ENCODE assay signal across 8 cellular contexts in the genomic region with DNA sequence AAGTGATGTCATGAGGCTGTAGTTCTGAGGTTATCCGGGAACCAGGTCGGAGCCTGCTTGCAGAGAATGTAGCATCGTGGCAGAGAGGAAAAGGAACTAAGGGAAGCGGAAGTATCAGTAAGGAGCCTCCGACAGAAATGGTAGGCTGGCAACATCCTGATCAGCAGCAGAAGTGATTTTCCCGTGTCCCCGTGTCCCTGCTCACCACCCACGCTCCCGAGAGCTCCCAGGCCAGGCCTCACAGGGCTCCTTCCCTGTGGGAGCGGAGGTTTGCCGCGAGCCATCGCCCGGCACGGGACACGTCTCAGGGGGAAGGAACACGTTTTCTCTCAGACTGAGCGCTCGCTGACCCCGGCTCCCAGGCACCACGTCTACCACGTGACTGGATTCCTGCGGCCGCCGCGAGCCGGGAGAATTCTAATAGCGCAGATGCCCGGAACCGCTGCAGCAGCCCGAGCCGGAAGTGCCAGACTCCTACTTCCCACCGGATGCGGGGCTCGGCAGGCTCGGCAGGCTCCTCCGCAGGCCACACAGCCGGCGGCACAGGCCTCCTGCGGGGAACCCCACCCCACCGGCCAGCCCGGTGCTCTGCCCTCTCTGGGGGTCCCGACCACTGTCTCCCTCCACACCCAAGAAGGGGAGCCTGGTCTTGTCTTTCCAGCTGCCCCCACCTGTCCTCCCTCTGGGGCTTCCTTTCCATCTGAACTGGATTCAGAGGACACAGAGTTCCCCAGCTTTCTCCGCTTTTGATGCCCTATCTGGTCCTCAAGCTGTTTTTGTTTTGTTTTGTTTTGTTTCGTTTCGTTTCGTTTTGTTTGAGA.
DNase-seq lines count a peak whose midpoint lies in the region; ATAC-seq and TF ChIP-seq lines count a peak whose summit lies in the region.

No MANE protein-coding gene starts in this region.

- H3K27me3 ChIP-seq in mucosa of rectum (ENCODE audit: control insufficient read depth in 2 of 2, insufficient read depth in 2 of 2, low read length in 2 of 2) = peaks cover 0 to 3% of the 10 kb centered on the region in 2 donors
- H3K27me3 ChIP-seq in WERI-Rb-1 (ENCODE audit: insufficient read depth, low read depth, severe bottlenecking) = no peaks in the 10 kb centered on the region

- H3K4me1 Mint-ChIP-seq in activated CD8-positive, alpha-beta T cell treated with anti-CD3 and anti-CD28 coated beads, Interleukin-2, amount 10 ng/mL, durations not matched to agents 7 days and 5 days (ENCODE audit: low read depth) = peaks cover 17% of the 10 kb centered on the region
- peaks cover 26% of the 10 kb centered on the region for H3K4me1 Mint-ChIP-seq in stimulated activated memory B cell treated with anti-CD40 and anti-IgM and Interleukin-4, amounts not matched to agents 10 μg/mL and 1 μg/mL and 100 μg/mL, for 72 hours

- peak overlapping the region; percentile 73 for H3K27ac Mint-ChIP-seq in activated CD8-positive, alpha-beta T cell treated with anti-CD3 and anti-CD28 coated beads, Interleukin-2, amount 10 ng/mL, durations not matched to agents 7 days and 5 days
- peak overlapping the region; percentile 90 for H3K27ac Mint-ChIP-seq in stimulated activated memory B cell treated with anti-CD40 and anti-IgM and Interleukin-4, amounts not matched to agents 10 μg/mL and 1 μg/mL and 100 μg/mL, for 72 hours

- H3K9me3 Mint-ChIP-seq in activated CD8-positive, alpha-beta T cell treated with anti-CD3 and anti-CD28 coated beads, Interleukin-2, amount 10 ng/mL, durations not matched to agents 7 days and 5 days (ENCODE audit: insufficient read depth) = no peaks in the 10 kb centered on the region
- no peaks in the 10 kb centered on the region for H3K9me3 Mint-ChIP-seq in stimulated activated memory B cell treated with anti-CD40 and anti-IgM and Interleukin-4, amounts not matched to agents 10 μg/mL and 1 μg/mL and 100 μg/mL, for 72 hours

- peak; percentile 54 for ATAC-seq in HG03442 (IDR thresholded peaks at IDR 0.05; ENCODE audit: unreplicated experiment)
- ATAC-seq in activated CD8-positive, alpha-beta T cell treated with anti-CD3 and anti-CD28 coated beads, Interleukin-2, amount 10 ng/mL, durations not matched to agents 7 days and 5 days = peak; percentile 59
- ATAC-seq in stimulated activated memory B cell treated with anti-CD40 and anti-IgM and Interleukin-4, amounts not matched to agents 10 μg/mL and 1 μg/mL and 100 μg/mL, for 72 hours = peak; percentile 73

- peak overlapping the region; percentile 70 for H3K4me3 Mint-ChIP-seq in activated CD8-positive, alpha-beta T cell treated with anti-CD3 and anti-CD28 coated beads, Interleukin-2, amount 10 ng/mL, durations not matched to agents 7 days and 5 days
- peak overlapping the region; percentile 84 for H3K4me3 Mint-ChIP-seq in stimulated activated memory B cell treated with anti-CD40 and anti-IgM and Interleukin-4, amounts not matched to agents 10 μg/mL and 1 μg/mL and 100 μg/mL, for 72 hours

- DNase-seq in GM12865 (ENCODE audit: low read depth) = peak; percentile 83
- DNase-seq in activated CD8-positive, alpha-beta T cell treated with anti-CD3 and anti-CD28 coated beads, Interleukin-2, amount 10 ng/mL, durations not matched to agents 7 days and 5 days = peak; percentile 56
- peak; percentile 74 for DNase-seq in epidermal melanocyte (ENCODE audit: insufficient read length, low spot score)
- no peak for DNase-seq in WERI-Rb-1
- no peak for DNase-seq in NCI-H2227 (lab: John Stamatoyannopoulos, UW; ENCODE audit: unreplicated experiment)

- CTCF ChIA-PET in activated CD8-positive, alpha-beta T cell treated with anti-CD3 and anti-CD28 coated beads, Interleukin-2, amount 10 ng/mL, durations not matched to agents 7 days and 5 days (lab: Charles Lee) = interaction anchor here (1.4 to 4.2 kb wide), 2 partner anchors 26 to 200 kb away, joined by 3 to 50 read pairs; no protein-coding TSS in a partner anchor

- H3K9me3 ChIP-seq in mucosa of rectum (ENCODE audit: control insufficient read depth in 2 of 2, low read length in 2 of 2) = no peaks in the 10 kb centered on the region
- no peaks in the 10 kb centered on the region for H3K9me3 ChIP-seq in WERI-Rb-1 (ENCODE audit: severe bottlenecking)

- TF ChIP-seq CTCF in GM12865 (IDR thresholded peaks at IDR 0.05; ENCODE audit: insufficient read depth, low read depth, low read length, missing control alignments) (no peak), WERI-Rb-1 (IDR thresholded peaks at IDR 0.05; ENCODE audit: low read depth, low read length) (no peak)

- peak overlapping the region; percentile 75 for H3K9ac ChIP-seq in mucosa of rectum (ENCODE audit: low read depth in 1 of 2, low read length in 2 of 2)

- H3K27ac ChIP-seq in mucosa of rectum (ENCODE audit: low read depth in 2 of 2, low read length in 2 of 2) (peak overlapping the region; percentile 67 to 68), WERI-Rb-1 (no peak overlapping the region)

- H3K4me1 ChIP-seq in mucosa of rectum (ENCODE audit: control insufficient read depth in 2 of 2, insufficient read depth in 2 of 2, low read length in 2 of 2) = peaks cover 18 to 41% of the 10 kb centered on the region in 2 donors

- POLR2A ChIA-PET in activated CD8-positive, alpha-beta T cell treated with anti-CD3 and anti-CD28 coated beads, Interleukin-2, amount 10 ng/mL, durations not matched to agents 7 days and 5 days (lab: Charles Lee) = interaction anchor here (0.6 kb wide), 2 partner anchors 159 to 869 kb away, joined by 3 read pairs; no protein-coding TSS in a partner anchor

- no peaks in the 10 kb centered on the region for H3K36me3 ChIP-seq in mucosa of rectum (ENCODE audit: control insufficient read depth in 2 of 2, insufficient read depth in 2 of 2, low read length in 2 of 2)
- no peaks in the 10 kb centered on the region for H3K36me3 ChIP-seq in WERI-Rb-1

- H3K4me3 ChIP-seq in GM12865 (ENCODE audit: low read depth, low read length) = peak overlapping the region; percentile 75
- peak overlapping the region; percentile 83 to 87 for H3K4me3 ChIP-seq in mucosa of rectum (ENCODE audit: low read length in 2 of 2)
- H3K4me3 ChIP-seq in WERI-Rb-1 (ENCODE audit: low read depth, low read length) = no peak overlapping the region

- H3K36me3 Mint-ChIP-seq in activated CD8-positive, alpha-beta T cell treated with anti-CD3 and anti-CD28 coated beads, Interleukin-2, amount 10 ng/mL, durations not matched to agents 7 days and 5 days (ENCODE audit: low read depth) = peaks cover 5% of the 10 kb centered on the region
- H3K36me3 Mint-ChIP-seq in stimulated activated memory B cell treated with anti-CD40 and anti-IgM and Interleukin-4, amounts not matched to agents 10 μg/mL and 1 μg/mL and 100 μg/mL, for 72 hours = no peaks in the 10 kb centered on the region

- H3K27me3 Mint-ChIP-seq in activated CD8-positive, alpha-beta T cell treated with anti-CD3 and anti-CD28 coated beads, Interleukin-2, amount 10 ng/mL, durations not matched to agents 7 days and 5 days (ENCODE audit: low read depth) = peaks cover 22% of the 10 kb centered on the region
- peaks cover 30% of the 10 kb centered on the region for H3K27me3 Mint-ChIP-seq in stimulated activated memory B cell treated with anti-CD40 and anti-IgM and Interleukin-4, amounts not matched to agents 10 μg/mL and 1 μg/mL and 100 μg/mL, for 72 hours

Comparison
In these comparisons a context has a peak if more than half of its experiments do, and no peak if none do; other contexts are left out.
1. DNase-seq: peak in GM12865 (single experiment), activated CD8-positive, alpha-beta T cell treated with anti-CD3 and anti-CD28 coated beads, Interleukin-2, amount 10 ng/mL, durations not matched to agents 7 days and 5 days (single experiment) and epidermal melanocyte (single experiment); none in WERI-Rb-1 (single experiment) and NCI-H2227 (single experiment).
2. Peak in every context shown above with its lines, with median percentiles within 50 percentile points of each other: ATAC-seq.